Comparison of ENCODE assay signal across 18 cellular contexts in the genomic region with DNA sequence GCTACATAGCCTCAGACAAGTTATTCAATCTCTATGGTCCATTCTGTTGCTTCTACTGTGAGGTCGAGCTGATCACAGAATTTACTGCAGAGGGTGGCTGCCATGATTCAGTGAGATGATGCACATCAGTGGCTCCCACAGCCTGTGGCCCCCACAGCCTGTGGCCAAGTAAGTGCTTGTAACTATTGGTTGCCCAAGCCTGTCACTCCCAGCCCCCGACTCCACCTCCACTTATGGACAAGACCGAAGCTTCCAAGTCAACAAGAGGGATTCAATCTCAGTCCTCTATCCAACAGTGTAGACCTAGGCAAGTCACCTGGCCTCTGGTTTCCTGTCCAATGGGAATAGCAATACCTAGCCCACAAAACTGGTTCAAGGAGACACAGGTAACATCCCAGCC. TPM values are rescaled to one million over a fixed set of nuclear protein-coding genes. Genes with fewer than 3 reads are reported as not detected.
"Had no signal": no experiment of that assay in that cellular context is flagged by ENCODE, and none has a peak within 500 bp of the region (broad histone marks: within the 10 kb centered on the region; RNA-seq: fewer than 3 reads in every experiment).

No MANE protein-coding gene starts in this region.

- H3K27ac ChIP-seq: cardiac muscle cell, heart right ventricle, neural progenitor cell, testis, VCaP had no signal

- H3K27ac Mint-ChIP-seq: activated naive CD8-positive, alpha-beta T cell treated with anti-CD3 and anti-CD28 coated beads for 36 hours; neural progenitor cell; stimulated activated memory B cell treated with anti-CD40 and anti-IgM and Interleukin-4, amounts not matched to agents 10 μg/mL and 1 μg/mL and 100 μg/mL, for 72 hours; type B pancreatic cell had no signal

- H3K36me3 ChIP-seq: cardiac muscle cell, heart right ventricle, neural progenitor cell had no signal

- H3K4me3 ChIP-seq: cardiac muscle cell, heart right ventricle, lung, neural progenitor cell, testis had no signal

- FAIRE-seq: small intestine had no signal

- ATAC-seq: heart right ventricle; sciatic nerve; SK-N-SH treated with all-trans-retinoic acid at 6 μM for 48 hours; stimulated activated memory B cell treated with anti-CD40 and anti-IgM and Interleukin-4, amounts not matched to agents 10 μg/mL and 1 μg/mL and 100 μg/mL, for 72 hours had no signal

- H3K27me3 Mint-ChIP-seq: activated naive CD8-positive, alpha-beta T cell treated with anti-CD3 and anti-CD28 coated beads for 36 hours; stimulated activated memory B cell treated with anti-CD40 and anti-IgM and Interleukin-4, amounts not matched to agents 10 μg/mL and 1 μg/mL and 100 μg/mL, for 72 hours had no signal

- H3K9ac ChIP-seq: neural progenitor cell had no signal

- H3K36me3 Mint-ChIP-seq: naive B cell; stimulated activated memory B cell treated with anti-CD40 and anti-IgM and Interleukin-4, amounts not matched to agents 10 μg/mL and 1 μg/mL and 100 μg/mL, for 72 hours; type B pancreatic cell had no signal

- DNase-seq: activated CD4-positive, CD25-positive, alpha-beta regulatory T cell treated with anti-CD3 and anti-CD28 coated beads, Interleukin-2, amount 50 U/mL, for 72 hours; activated naive CD8-positive, alpha-beta T cell treated with anti-CD3 and anti-CD28 coated beads for 36 hours; cortex of kidney; foreskin fibroblast; heart right ventricle; islet precursor cell; naive B cell; small intestine; testis had no signal

- H3K9me3 Mint-ChIP-seq: type B pancreatic cell had no signal

- H3K9me3 ChIP-seq: heart right ventricle, testis had no signal

- H3K27me3 ChIP-seq: neural progenitor cell, testis had no signal

- H3K4me3 Mint-ChIP-seq: activated naive CD8-positive, alpha-beta T cell treated with anti-CD3 and anti-CD28 coated beads for 36 hours; naive B cell; neural progenitor cell; stimulated activated memory B cell treated with anti-CD40 and anti-IgM and Interleukin-4, amounts not matched to agents 10 μg/mL and 1 μg/mL and 100 μg/mL, for 72 hours; type B pancreatic cell had no signal

RNA-seq across cellular contexts. Expression of a gene that starts 8.2 kb away (rescaled TPM):
- total RNA-seq: osteoblast had no signal
